Comparison of ENCODE assay signal across 1 cellular context in genomic region chr6:158771399-158772158, GRCh38.
TF ChIP-seq lines count a peak whose summit lies in the region.

No MANE protein-coding gene starts in this region.

TF ChIP-seq in K562, 482 proteins besides CTCF, POLR2A, EP300 and RAD21:
- peak; percentile 49 for TF ChIP-seq POLR2G (IDR thresholded peaks at IDR 0.05; ENCODE audit: low read depth, low read length)
- TF ChIP-seq REST (CRISPR knock-in tag; IDR thresholded peaks at IDR 0.05; ENCODE audit: low read depth) = no peak
- no peak for TF ChIP-seq SLC30A9 (CRISPR knock-in tag; IDR thresholded peaks at IDR 0.05)
